Comparison of ENCODE assay signal across 11 cellular contexts in genomic region chr7:76346778-76347177, GRCh38. TPM values are rescaled to one million over a fixed set of nuclear protein-coding genes. Genes with fewer than 3 reads are reported as not detected.
DNase-seq lines count a peak whose midpoint lies in the region; ATAC-seq and TF ChIP-seq lines count a peak whose summit lies in the region.
"Had no signal": no experiment of that assay in that cellular context is flagged by ENCODE, and none has a peak within 500 bp of the region (broad histone marks: within the 10 kb centered on the region; RNA-seq: fewer than 3 reads in every experiment).

No MANE protein-coding gene starts in this region.

- H3K27me3 ChIP-seq in CD4-positive, CD25-positive, alpha-beta regulatory T cell (ENCODE audit: control insufficient read depth, insufficient read depth, low read length) = no peaks in the 10 kb centered on the region
- H3K27me3 ChIP-seq in Peyer's patch (no peaks in the 10 kb centered on the region), fibroblast of lung (ENCODE audit: control insufficient read depth, insufficient read depth, low read length) (no peaks in the 10 kb centered on the region)
- H3K27me3 ChIP-seq in naive thymus-derived CD4-positive, alpha-beta T cell (ENCODE audit: control insufficient read depth in 2 of 2, insufficient read depth in 2 of 2, low read length in 2 of 2) = no peaks in the 10 kb centered on the region
- H3K27me3 ChIP-seq: thyroid gland had no signal

- peak overlapping the region; percentile 17 for H3K27ac ChIP-seq in CD4-positive, CD25-positive, alpha-beta regulatory T cell (ENCODE audit: insufficient read depth, low read length, poor library complexity, severe bottlenecking)
- H3K27ac ChIP-seq in Peyer's patch = peak overlapping the region in 3 of 4 donors; percentile 59 to 92 (median 77)
- peak overlapping the region; percentile 38 for H3K27ac ChIP-seq in fibroblast of lung (ENCODE audit: insufficient read depth, low read length)
- no peak overlapping the region for H3K27ac ChIP-seq in naive thymus-derived CD4-positive, alpha-beta T cell (ENCODE audit: low read depth, low read length)

- POLR2A ChIA-PET in naive thymus-derived CD4-positive, alpha-beta T cell (lab: Charles Lee) = no interaction called here

- peak overlapping the region; percentile 18 for H3K4me3 ChIP-seq in CD4-positive, CD25-positive, alpha-beta regulatory T cell (ENCODE audit: low read depth, low read length)
- no peak overlapping the region for H3K4me3 ChIP-seq in Peyer's patch
- H3K4me3 ChIP-seq in fibroblast of lung (replicated peaks in 1 of 4; ENCODE audit: control extremely low read depth in 1 of 4, insufficient read depth in 1 of 4, low read depth in 3 of 4, low read length in 4 of 4) = no peak overlapping the region
- H3K4me3 ChIP-seq in naive thymus-derived CD4-positive, alpha-beta T cell (ENCODE audit: low read length) = no peak overlapping the region
- H3K4me3 ChIP-seq: thyroid gland had no signal

- peaks cover 0 to 3% (median 0%) of the 10 kb centered on the region in 7 donors for H3K9me3 Mint-ChIP-seq in CD4-positive, CD25-positive, alpha-beta regulatory T cell
- H3K9me3 Mint-ChIP-seq in naive thymus-derived CD4-positive, alpha-beta T cell = no peaks in the 10 kb centered on the region

- H3K4me1 Mint-ChIP-seq in CD4-positive, CD25-positive, alpha-beta regulatory T cell = peaks cover 34 to 69% (median 55%) of the 10 kb centered on the region in 4 donors
- H3K4me1 Mint-ChIP-seq in naive thymus-derived CD4-positive, alpha-beta T cell = peaks cover 52 to 83% (median 74%) of the 10 kb centered on the region in 7 donors

- H3K9me3 ChIP-seq in CD4-positive, CD25-positive, alpha-beta regulatory T cell (ENCODE audit: control insufficient read depth in 2 of 2, low read length in 2 of 2) = no peaks in the 10 kb centered on the region
- H3K9me3 ChIP-seq in Peyer's patch (no peaks in the 10 kb centered on the region), fibroblast of lung (ENCODE audit: control insufficient read depth, insufficient read depth, low read depth, low read length) (no peaks in the 10 kb centered on the region)
- no peaks in the 10 kb centered on the region for H3K9me3 ChIP-seq in naive thymus-derived CD4-positive, alpha-beta T cell (ENCODE audit: control insufficient read depth in 2 of 3, low read length in 3 of 3)
- H3K9me3 ChIP-seq: thyroid gland had no signal

- TF ChIP-seq CTCF in Peyer's patch (IDR thresholded peaks at IDR 0.05) = no peak
- TF ChIP-seq CTCF in fibroblast of lung (conservative IDR thresholded peaks at IDR 0.05 in 1 of 2, IDR thresholded peaks at IDR 0.05 in 1 of 2; ENCODE audit: low read depth in 1 of 2, low read length in 2 of 2) = no peak

- CTCF ChIA-PET in naive thymus-derived CD4-positive, alpha-beta T cell (lab: Charles Lee) = no interaction called here

- no peak for TF ChIP-seq POLR2A in Peyer's patch (IDR thresholded peaks at IDR 0.05)

- H3K79me2 ChIP-seq in fibroblast of lung (ENCODE audit: control insufficient read depth, insufficient read depth, low read length) = peaks cover 97% of the 10 kb centered on the region

- H3K4me1 ChIP-seq in CD4-positive, CD25-positive, alpha-beta regulatory T cell (ENCODE audit: control insufficient read depth, insufficient read depth, low read length, poor library complexity, severe bottlenecking) = peaks cover 23% of the 10 kb centered on the region
- H3K4me1 ChIP-seq in Peyer's patch = peaks cover 0 to 21% (median 3%) of the 10 kb centered on the region in 4 donors
- H3K4me1 ChIP-seq in fibroblast of lung (ENCODE audit: control insufficient read depth, extremely low read depth, insufficient read depth, low read length) = peaks cover 6% of the 10 kb centered on the region
- H3K4me1 ChIP-seq in naive thymus-derived CD4-positive, alpha-beta T cell (ENCODE audit: control insufficient read depth in 2 of 2, insufficient read depth in 2 of 2, low read length in 2 of 2) = peaks cover 0 to 16% of the 10 kb centered on the region in 2 donors

- H3K9ac ChIP-seq in fibroblast of lung (ENCODE audit: insufficient read depth, low read length) = no peak overlapping the region

- H3K36me3 Mint-ChIP-seq in CD4-positive, CD25-positive, alpha-beta regulatory T cell = peaks cover 62% of the 10 kb centered on the region
- peaks cover 24 to 60% (median 42%) of the 10 kb centered on the region in 5 donors for H3K36me3 Mint-ChIP-seq in naive thymus-derived CD4-positive, alpha-beta T cell

- H3K27me3 Mint-ChIP-seq in CD4-positive, CD25-positive, alpha-beta regulatory T cell = no peaks in the 10 kb centered on the region
- no peaks in the 10 kb centered on the region for H3K27me3 Mint-ChIP-seq in naive thymus-derived CD4-positive, alpha-beta T cell

- intact Hi-C loops in naive thymus-derived CD4-positive, alpha-beta T cell (cut with micrococcal nuclease) = loop anchor here in 1 of 2 donors (2.0 kb wide), 1 partner anchor 16 kb away; no protein-coding TSS in a partner anchor

- H3K4me2 ChIP-seq in fibroblast of lung (ENCODE audit: extremely low read depth, insufficient read depth, low read length) = no peak overlapping the region

- peak overlapping the region; percentile 4 to 90 (median 72) for H3K4me3 Mint-ChIP-seq in CD4-positive, CD25-positive, alpha-beta regulatory T cell
- H3K4me3 Mint-ChIP-seq in naive thymus-derived CD4-positive, alpha-beta T cell = peak overlapping the region; percentile 2 to 76 (median 56)

- peak in 1 of 3 donors; percentile 31 for DNase-seq in CD4-positive, CD25-positive, alpha-beta regulatory T cell
- no peak for DNase-seq in Peyer's patch
- DNase-seq in fibroblast of lung (ENCODE audit: low read depth in 2 of 2) = peak in 1 of 2 donors; percentile 20
- DNase-seq in naive thymus-derived CD4-positive, alpha-beta T cell = no peak
- DNase-seq in DMS79 treated with DMSO at 0.1 percent for 48 hours (lab: John Stamatoyannopoulos, UW) = no peak
- no peak for DNase-seq in NCI-H1436 treated with DMSO at 0.1 percent for 48 hours (lab: John Stamatoyannopoulos, UW)
- no peak for DNase-seq in stimulated activated CD4-positive, alpha-beta T cell treated with anti-CD3 and anti-CD28 coated beads, Interleukin-12 subunit alpha, Interleukin-12 subunit beta, amount 100 ng/mL, for 4 hours
- DNase-seq: MM.1S, NCI-H510A treated with DMSO at 0.1 percent for 48 hours, thyroid gland had no signal

- H3K27ac Mint-ChIP-seq in CD4-positive, CD25-positive, alpha-beta regulatory T cell = peak overlapping the region; percentile 25 to 92 (median 72)
- peak overlapping the region; percentile 20 to 84 (median 62) for H3K27ac Mint-ChIP-seq in naive thymus-derived CD4-positive, alpha-beta T cell

- no peak for ATAC-seq in CD4-positive, CD25-positive, alpha-beta regulatory T cell (ENCODE audit: low read depth in 2 of 2)
- ATAC-seq in naive thymus-derived CD4-positive, alpha-beta T cell = no peak
- no peak for ATAC-seq in GM18873 (IDR thresholded peaks at IDR 0.05; ENCODE audit: low FRiP score, unreplicated experiment)

- H2AFZ ChIP-seq in fibroblast of lung (ENCODE audit: low read length) = no peak overlapping the region

- peaks cover 3% of the 10 kb centered on the region for H4K20me1 ChIP-seq in fibroblast of lung (ENCODE audit: control insufficient read depth, extremely low read depth, insufficient read depth, low read length)

- H3K36me3 ChIP-seq in CD4-positive, CD25-positive, alpha-beta regulatory T cell (ENCODE audit: control insufficient read depth, insufficient read depth, low read length) = peaks cover 44% of the 10 kb centered on the region
- peaks cover 0 to 62% (median 0%) of the 10 kb centered on the region in 3 donors for H3K36me3 ChIP-seq in Peyer's patch
- peaks cover 22% of the 10 kb centered on the region for H3K36me3 ChIP-seq in fibroblast of lung (ENCODE audit: control insufficient read depth, insufficient read depth, low read length)
- peaks cover 7 to 29% (median 7%) of the 10 kb centered on the region in 3 experiments for H3K36me3 ChIP-seq in naive thymus-derived CD4-positive, alpha-beta T cell (ENCODE audit: control insufficient read depth in 2 of 3, insufficient read depth in 3 of 3, low read length in 3 of 3)

RNA-seq across cellular contexts. Expression of gene YWHAG, which starts 12.0 kb away (rescaled TPM):
- 36.6 TPM for total RNA-seq in CD4-positive, CD25-positive, alpha-beta regulatory T cell
- polyA plus RNA-seq in CD4-positive, CD25-positive, alpha-beta regulatory T cell = 1 to 10 TPM; 1.7 to 2.7 (median 2.0) TPM
- total RNA-seq in Peyer's patch (10 to 100 TPM; 40.5 to 74.3 (median 53.6) TPM), fibroblast of lung (54.2 and 68.4 TPM in 2 replicates)
- 80.4 and 85.7 TPM in 2 replicates for polyA plus RNA-seq in fibroblast of lung
- polyA plus RNA-seq in fibroblast of lung (2012) = 130 and 136 TPM in 2 replicates
- 46.5 and 52.8 TPM in 2 replicates for polyA minus RNA-seq in fibroblast of lung (ENCODE audit: low replicate concordance)
- 10 to 100 TPM; 27.7 to 98.3 (median 39.6) TPM for total RNA-seq in naive thymus-derived CD4-positive, alpha-beta T cell
- polyA plus RNA-seq in naive thymus-derived CD4-positive, alpha-beta T cell = 1 to 10 TPM; 1.4 to 1.6 TPM

RNA-seq across cellular contexts. Expression of gene HSPB1, which starts 44.3 kb away (rescaled TPM):
- 23.0 TPM for total RNA-seq in CD4-positive, CD25-positive, alpha-beta regulatory T cell
- polyA plus RNA-seq in CD4-positive, CD25-positive, alpha-beta regulatory T cell = 10 to 100 TPM; 48.8 to 81.2 (median 56.3) TPM
- total RNA-seq in Peyer's patch (100 to 1,000 TPM in 1 of 4 donors, 10 to 100 TPM in 3; 59.0 to 139 (median 88.3) TPM), fibroblast of lung (36.2 and 70.0 TPM in 2 replicates)
- 234 and 235 TPM in 2 replicates for polyA plus RNA-seq in fibroblast of lung
- 950 and 998 TPM in 2 replicates for polyA plus RNA-seq in fibroblast of lung (2012)
- polyA minus RNA-seq in fibroblast of lung (ENCODE audit: low replicate concordance) = 199 and 349 TPM in 2 replicates
- 10 to 100 TPM; 26.3 to 47.2 (median 40.5) TPM for total RNA-seq in naive thymus-derived CD4-positive, alpha-beta T cell
- 10 to 100 TPM; 68.6 to 93.5 TPM for polyA plus RNA-seq in naive thymus-derived CD4-positive, alpha-beta T cell
